ENCODE assay signal across 8 cellular contexts in genomic region chr3:20040476-20041196, GRCh38. TPM values are rescaled to one million over a fixed set of nuclear protein-coding genes. Genes with fewer than 3 reads are reported as not detected.
A peak's percentile ranks its signal among the peaks of the same experiment; 100 is the strongest.
DNase-seq lines count a peak whose midpoint lies in the region; ATAC-seq and TF ChIP-seq lines count a peak whose summit lies in the region.

No MANE protein-coding gene starts in this region.

- DNase-seq in Daoy (ENCODE audit: low read depth) (peak; percentile 78), HuH-7 (ENCODE audit: low spot score) (peak; percentile 85), SJSA1 (ENCODE audit: low read depth in 1 of 2, low spot score in 2 of 2) (peak; percentile 59 to 71), neuronal stem cell (ENCODE audit: low spot score) (peak; percentile 84), testis (peak; percentile 82)
- DNase-seq in activated naive CD4-positive, alpha-beta T cell treated with anti-CD3 and anti-CD28 coated beads, Interleukin-2, amount 50 U/mL, for 16 hours: peak; percentile 59

- no peak overlapping the region for H3K4ac ChIP-seq in neuronal stem cell (ENCODE audit: low read length)

- H3K4me3 ChIP-seq in SJSA1: peak overlapping the region; percentile 82
- H3K4me3 ChIP-seq in gastroesophageal sphincter: peak overlapping the region; percentile 44 to 69
- peak overlapping the region; percentile 76 to 95 for H3K4me3 ChIP-seq in neuronal stem cell (ENCODE audit: low read length in 2 of 2)
- peak overlapping the region; percentile 80 to 89 for H3K4me3 ChIP-seq in testis

- TF ChIP-seq POLR2A in gastroesophageal sphincter (IDR thresholded peaks at IDR 0.05) (peak; percentile 21 to 41), testis (IDR thresholded peaks at IDR 0.05) (no peak)

- H2AK5ac ChIP-seq in neuronal stem cell (ENCODE audit: low read depth, low read length): no peak overlapping the region

- H3K79me1 ChIP-seq in neuronal stem cell (ENCODE audit: low read depth, low read length): peaks cover 1% of the 10 kb centered on the region

- TF ChIP-seq CTCF in gastroesophageal sphincter (IDR thresholded peaks at IDR 0.05) (peak in 2 of 4 experiments; percentile 4 to 45), testis (IDR thresholded peaks at IDR 0.05) (no peak)

- peak overlapping the region; percentile 76 for H3K23ac ChIP-seq in neuronal stem cell (ENCODE audit: low read depth, low read length, poor library complexity)

- H2AFZ ChIP-seq in neuronal stem cell (ENCODE audit: low read length): peak overlapping the region; percentile 97

- H3K36me3 ChIP-seq in SJSA1 (no peaks in the 10 kb centered on the region), gastroesophageal sphincter (no peaks in the 10 kb centered on the region), neuronal stem cell (replicated peaks in 1 of 2; ENCODE audit: control insufficient read depth in 2 of 2, insufficient read depth in 2 of 2, low read length in 2 of 2) (no peaks in the 10 kb centered on the region), testis (ENCODE audit: low read depth, missing control alignments) (no peaks in the 10 kb centered on the region)

- no peak overlapping the region for H2BK12ac ChIP-seq in neuronal stem cell (ENCODE audit: low read length)

- H3K27me3 ChIP-seq in SJSA1 (replicated peaks) (no peaks in the 10 kb centered on the region), gastroesophageal sphincter (no peaks in the 10 kb centered on the region), neuronal stem cell (ENCODE audit: control insufficient read depth in 3 of 3, insufficient read depth in 3 of 3, low read depth in 1 of 3, low read length in 3 of 3) (no peaks in the 10 kb centered on the region), testis (no peaks in the 10 kb centered on the region)

- H3K14ac ChIP-seq in neuronal stem cell (ENCODE audit: low read length): no peak overlapping the region

- H4K91ac ChIP-seq in neuronal stem cell (ENCODE audit: low read depth, low read length, poor library complexity): no peak overlapping the region

- peak overlapping the region; percentile 93 for H3K4me2 ChIP-seq in neuronal stem cell (ENCODE audit: insufficient read depth, low read length, poor library complexity, severe bottlenecking)

- H3K4me1 ChIP-seq in SJSA1 (replicated peaks) (peaks cover 9% of the 10 kb centered on the region), gastroesophageal sphincter (peaks cover 3 to 59% (median 17%) of the 10 kb centered on the region in 3 donors), neuronal stem cell (ENCODE audit: control insufficient read depth in 2 of 2, insufficient read depth in 1 of 2, low read depth in 1 of 2, low read length in 2 of 2) (peaks cover 6 to 17% of the 10 kb centered on the region in 2 donors), testis (no peaks in the 10 kb centered on the region)

- no peak overlapping the region for H2BK120ac ChIP-seq in neuronal stem cell (ENCODE audit: low read depth, low read length)

- H4K8ac ChIP-seq in neuronal stem cell (ENCODE audit: low read depth, low read length): no peak overlapping the region

- peak; percentile 43 for ATAC-seq in GM21515 (IDR thresholded peaks at IDR 0.05; ENCODE audit: unreplicated experiment)
- ATAC-seq in gastroesophageal sphincter: peak; percentile 68

- H3K27ac ChIP-seq in SJSA1 (no peak overlapping the region), gastroesophageal sphincter (peak overlapping the region; percentile 77 to 99 (median 98)), neuronal stem cell (replicated peaks; ENCODE audit: low read length) (peak overlapping the region; percentile 99), testis (peak overlapping the region; percentile 96 to 97)

- peak overlapping the region; percentile 74 for H3K9ac ChIP-seq in neuronal stem cell (ENCODE audit: low read depth, low read length, poor library complexity)

- TF ChIP-seq EP300 in gastroesophageal sphincter (IDR thresholded peaks at IDR 0.05): no peak

- intact Hi-C loops in testis (cut with DNase I; ENCODE audit: low total_unique reads): no loop called here

- H2BK15ac ChIP-seq in neuronal stem cell (ENCODE audit: low read length): peak overlapping the region; percentile 31

- H2BK5ac ChIP-seq in neuronal stem cell (ENCODE audit: low read length): peak overlapping the region; percentile 94

- WGBS in gastroesophageal sphincter (ENCODE audit: low coverage in 1 of 2), 2 donors: 3% methylated on average over 8 of the region's 73 CpGs; no CpG with 5 or more reads in 1 of the 2 donors
- no CpG with 5 or more reads among the region's 73 CpGs for WGBS in neuronal stem cell (ENCODE audit: extremely low coverage in 2 of 2, insufficient read length in 2 of 2, insufficient replicate concordance in 1 of 2), 2 donors
- whole genome bisulfite sequencing in testis, 2 donors: 0% methylated on average over 1 to 45 of the region's 73 CpGs

- H3K9me3 ChIP-seq in SJSA1 (replicated peaks) (no peaks in the 10 kb centered on the region), gastroesophageal sphincter (no peaks in the 10 kb centered on the region), neuronal stem cell (replicated peaks in 1 of 2; ENCODE audit: control insufficient read depth in 2 of 2, insufficient read depth in 1 of 2, low read depth in 1 of 2, low read length in 2 of 2) (no peaks in the 10 kb centered on the region), testis (no peaks in the 10 kb centered on the region)

- peak overlapping the region; percentile 98 for H3K18ac ChIP-seq in neuronal stem cell (ENCODE audit: low read length)

RNA-seq across cellular contexts. Expression of gene KAT2B, which starts 0.4 kb away (rescaled TPM):
- 1.6 and 7.5 TPM in 2 replicates for total RNA-seq in Daoy (2014; rRNA removed; shearing (Covaris generic))
- 8.0 and 11.2 TPM in 2 replicates for total RNA-seq in SJSA1 (2014; rRNA removed; shearing (Covaris generic))
- total RNA-seq in gastroesophageal sphincter (10 to 100 TPM; 30.8 to 57.3 (median 44.0) TPM), testis (1 to 10 TPM; 6.5 to 9.9 TPM)
- 7.6 TPM for polyA plus RNA-seq in neuronal stem cell (2013, experiment 1 of 2)
- polyA plus RNA-seq in neuronal stem cell (2013, experiment 2 of 2): 7.5 TPM
- polyA plus RNA-seq in testis (ENCODE audit: insufficient read depth, low read depth, low replicate concordance): 5.3 TPM

RNA-seq across cellular contexts. Expression of gene PP2D1, which starts 28.6 kb away (rescaled TPM):
- not detected in 2 replicates for total RNA-seq in Daoy (2014; rRNA removed; shearing (Covaris generic))
- not detected in 2 replicates for total RNA-seq in SJSA1 (2014; rRNA removed; shearing (Covaris generic))
- total RNA-seq in gastroesophageal sphincter: not detected
- not detected for polyA plus RNA-seq in neuronal stem cell (2013, experiment 1 of 2)
- not detected for polyA plus RNA-seq in neuronal stem cell (2013, experiment 2 of 2)
- 10 to 100 TPM in 1 of 2 donors, 1 to 10 TPM in 1; 9.3 to 22.8 TPM for total RNA-seq in testis
- 37.5 TPM for polyA plus RNA-seq in testis (ENCODE audit: insufficient read depth, low read depth, low replicate concordance)

Comparison
In these comparisons a context has a peak if more than half of its experiments do, and no peak if none do; other contexts are left out.
1. RNA of gene PP2D1, which starts 28.6 kb away (total RNA-seq): 9.3 to 22.8 TPM in testis; not detected in Daoy, not detected in SJSA1 and not detected in gastroesophageal sphincter; every median in the first group is over 10 times any median in the second.
2. Peak in every context shown above with its lines, with median percentiles within 50 percentile points of each other: DNase-seq and H3K4me3 ChIP-seq.